Comparison of ENCODE assay signal across 1 cellular context in genomic region chr1:155691992-155692528, GRCh38.
TF ChIP-seq lines count a peak whose summit lies in the region.

No MANE protein-coding gene starts in this region.

TF ChIP-seq in GM23338, 12 proteins besides CTCF, POLR2A, EP300 and RAD21:
- no peak for TF ChIP-seq ZNF462 (CRISPR knock-in tag; IDR thresholded peaks at IDR 0.05)
- no peak for TF ChIP-seq POLR2AphosphoS5 (IDR thresholded peaks at IDR 0.05; ENCODE audit: low read depth)
- TF ChIP-seq REST (IDR thresholded peaks at IDR 0.05; ENCODE audit: unreplicated experiment), result no peak
